Comparison of ENCODE assay signal across 8 cellular contexts in genomic region chr16:67806428-67807147, GRCh38. TPM values are rescaled to one million over a fixed set of nuclear protein-coding genes. Genes with fewer than 3 reads are reported as not detected.
DNase-seq lines count a peak whose midpoint lies in the region; ATAC-seq and TF ChIP-seq lines count a peak whose summit lies in the region.

RANBP10 (minus strand) TSS chr16:67806560; CDS start chr16:67806536, 24 bp downstream.
TSNAXIP1 (plus strand) TSS chr16:67806889; CDS start chr16:67807150, 261 bp downstream.

- H3F3A ChIP-seq in PC-3 (ENCODE audit: low read length, unreplicated experiment), result no peaks in the 10 kb centered on the region

- CTCF ChIA-PET in PC-3 (lab: Charles Lee), result interaction anchor here (0.6 to 1.2 kb wide), 3 partner anchors 10 to 134 kb away, joined by 3 to 6 read pairs (median 5); no protein-coding TSS in a partner anchor

- peak; percentile 98 for DNase-seq in DMS53 (lab: John Stamatoyannopoulos, UW)
- peak; percentile 98 for DNase-seq in Jurkat, Clone E6-1 (ENCODE audit: low read depth, low spot score)
- DNase-seq in PC-3, result peak; percentile 95
- DNase-seq in activated T-cell treated with anti-CD3 and anti-CD28 coated beads, Interleukin-2, amount 50 U/mL, for 24 hours, result peak; percentile 93
- DNase-seq in erythroblast (lab: John Stamatoyannopoulos, UW), result peak; percentile 99
- DNase-seq in mucosa of gallbladder (ENCODE audit: low spot score), result peak; percentile 98
- peak; percentile 93 for DNase-seq in stimulated activated CD8-positive, alpha-beta memory T cell treated with anti-CD3 and anti-CD28 coated beads, Interleukin-4, amount 100 ng/mL, for 24 hours (ENCODE audit: low read depth)

- H3K9me3 ChIP-seq in PC-3 (ENCODE audit: low read length), result no peaks in the 10 kb centered on the region

- TF ChIP-seq POLR2A in erythroblast (IDR thresholded peaks at IDR 0.05; ENCODE audit: low read length), result peak; percentile 96

- BruUV-seq in PC-3 (replicated peaks; lab: Mats Ljungman, UMichigan), result no TSS peak

- ATAC-seq in GM21717 (IDR thresholded peaks at IDR 0.05; ENCODE audit: unreplicated experiment), result peak; percentile 86
- peak; percentile 93 for ATAC-seq in PC-3

- POLR2A ChIA-PET in PC-3 (lab: Charles Lee; ENCODE audit: unreplicated experiment), result interaction anchor here (0.5 to 0.7 kb wide), 5 partner anchors 10 to 330 kb away, joined by 3 to 4 read pairs (median 3); no protein-coding TSS in a partner anchor

- H3K4me3 ChIP-seq in Jurkat, Clone E6-1 (ENCODE audit: low read length), result peak within 1 kb of the TSS; percentile 98
- H3K4me3 ChIP-seq in PC-3 (ENCODE audit: low read length), result peak within 1 kb of the TSS; percentile 99

- no peaks in the 10 kb centered on the region for H3K9me3 Mint-ChIP-seq in activated T-cell treated with anti-CD3 and anti-CD28 coated beads, Interleukin-2, amount 50 U/mL, for 24 hours

- H3K4me2 ChIP-seq in PC-3 (ENCODE audit: low read length), result peak within 1 kb of the TSS; percentile 90

- H3K4me1 Mint-ChIP-seq in activated T-cell treated with anti-CD3 and anti-CD28 coated beads, Interleukin-2, amount 50 U/mL, for 24 hours (ENCODE audit: low read depth), result peaks cover 43% of the 10 kb centered on the region

- no peak within 1 kb of the TSS for H3K27ac ChIP-seq in PC-3 (ENCODE audit: low read length)

- no peak for TF ChIP-seq CTCF in PC-3 (conservative IDR thresholded peaks at IDR 0.05; ENCODE audit: low read depth, low read length)

- H3K79me2 ChIP-seq in PC-3 (ENCODE audit: low read length), result peaks cover 44% of the 10 kb centered on the region

- H4K20me1 ChIP-seq in PC-3 (ENCODE audit: low read length), result no peaks in the 10 kb centered on the region

- peak within 1 kb of the TSS; percentile 89 for H2AFZ ChIP-seq in PC-3 (ENCODE audit: low read length)

- no peaks in the 10 kb centered on the region for H3K36me3 ChIP-seq in PC-3 (ENCODE audit: low read depth, low read length)

- intact Hi-C loops in PC-3 (cut with micrococcal nuclease), result loop anchor here (5.0 kb wide), 1 partner anchor 84 kb away; no protein-coding TSS in a partner anchor

- H3K36me3 Mint-ChIP-seq in activated T-cell treated with anti-CD3 and anti-CD28 coated beads, Interleukin-2, amount 50 U/mL, for 24 hours (ENCODE audit: low read depth), result peaks cover 46% of the 10 kb centered on the region

- H3K9me2 ChIP-seq in PC-3 (replicated peaks; ENCODE audit: low read length), result no peaks in the 10 kb centered on the region

- H3K4me3 Mint-ChIP-seq in activated T-cell treated with anti-CD3 and anti-CD28 coated beads, Interleukin-2, amount 50 U/mL, for 24 hours, result peak within 1 kb of the TSS; percentile 93

- no peaks in the 10 kb centered on the region for H3K27me3 Mint-ChIP-seq in activated T-cell treated with anti-CD3 and anti-CD28 coated beads, Interleukin-2, amount 50 U/mL, for 24 hours

- no peaks in the 10 kb centered on the region for H3K27me3 ChIP-seq in PC-3 (ENCODE audit: low read length)

- peaks cover 10% of the 10 kb centered on the region for H3K4me1 ChIP-seq in PC-3 (ENCODE audit: insufficient read depth, low read length)

- H3K9ac ChIP-seq in PC-3 (ENCODE audit: low read length), result peak within 1 kb of the TSS; percentile 90

- peak within 1 kb of the TSS; percentile 99 for H3K27ac Mint-ChIP-seq in activated T-cell treated with anti-CD3 and anti-CD28 coated beads, Interleukin-2, amount 50 U/mL, for 24 hours

RNA-seq across cellular contexts. Expression of gene RANBP10, which starts in this region (rescaled TPM):
- 15.3 TPM for polyA plus RNA-seq in Jurkat, Clone E6-1 (2012; ENCODE audit: insufficient read depth, insufficient read length)
- total RNA-seq in PC-3 (2014; rRNA removed), result 5.5 and 7.7 TPM in 2 replicates
- 22.7 TPM for total RNA-seq in mucosa of gallbladder

RNA-seq across cellular contexts. Expression of gene TSNAXIP1, which starts in this region (rescaled TPM):
- polyA plus RNA-seq in Jurkat, Clone E6-1 (2012; ENCODE audit: insufficient read depth, insufficient read length), result 1.4 TPM
- 0.44 and 0.86 TPM in 2 replicates for total RNA-seq in PC-3 (2014; rRNA removed)
- 4.1 TPM for total RNA-seq in mucosa of gallbladder
